In genomic region chr22:29344137-29344536, GRCh38 we compare ENCODE assay signal across 10 cellular contexts. TPM values are rescaled to one million over a fixed set of nuclear protein-coding genes. Genes with fewer than 3 reads are reported as not detected.
DNase-seq lines count a peak whose midpoint lies in the region; TF ChIP-seq lines count a peak whose summit lies in the region.
"Had no signal": no experiment of that assay in that cellular context is flagged by ENCODE, and none has a peak within 500 bp of the region (broad histone marks: within the 10 kb centered on the region; RNA-seq: fewer than 3 reads in every experiment).

No MANE protein-coding gene starts in this region.

- no peak for DNase-seq in activated CD4-positive, alpha-beta memory T cell treated with anti-CD3 and anti-CD28 coated beads, Interleukin-2, amount 10 ng/mL, durations not matched to agents 7 days and 5 days
- no peak for DNase-seq in activated CD4-positive, alpha-beta memory T cell treated with anti-CD3 and anti-CD28 coated beads for 36 hours
- DNase-seq in T1000 (lab: John Stamatoyannopoulos, UW) (peak; percentile 90), right atrium auricular region (ENCODE audit: low spot score) (no peak), ureter (ENCODE audit: low spot score) (peak; percentile 89), NCI-H526 (lab: John Stamatoyannopoulos, UW) (no peak)
- DNase-seq in stimulated activated CD4-positive, alpha-beta T cell treated with anti-CD3 and anti-CD28 coated beads, Interleukin-1b, Interleukin-23, amount 100 ng/mL, for 48 hours = no peak
- DNase-seq in activated CD4-positive, alpha-beta T cell treated with anti-CD3 and anti-CD28 coated beads for 1 hour = no peak
- DNase-seq: AML-193 had no signal

- no peaks in the 10 kb centered on the region for H3K9me3 ChIP-seq in right atrium auricular region
- H3K9me3 ChIP-seq: upper lobe of left lung had no signal

- H3K4me3 ChIP-seq in right atrium auricular region = no peak overlapping the region
- H3K4me3 ChIP-seq: upper lobe of left lung had no signal

- peak overlapping the region; percentile 3 for H3K27ac Mint-ChIP-seq in activated CD4-positive, alpha-beta memory T cell treated with anti-CD3 and anti-CD28 coated beads, Interleukin-2, amount 10 ng/mL, durations not matched to agents 7 days and 5 days
- H3K27ac Mint-ChIP-seq in activated CD4-positive, alpha-beta memory T cell treated with anti-CD3 and anti-CD28 coated beads for 36 hours = no peak overlapping the region

- peaks cover 0 to 27% of the 10 kb centered on the region in 2 donors for H3K4me1 ChIP-seq in right atrium auricular region

- no peaks in the 10 kb centered on the region for H3K9me3 Mint-ChIP-seq in activated CD4-positive, alpha-beta memory T cell treated with anti-CD3 and anti-CD28 coated beads, Interleukin-2, amount 10 ng/mL, durations not matched to agents 7 days and 5 days
- no peaks in the 10 kb centered on the region for H3K9me3 Mint-ChIP-seq in activated CD4-positive, alpha-beta memory T cell treated with anti-CD3 and anti-CD28 coated beads for 36 hours

- H3K27me3 Mint-ChIP-seq in activated CD4-positive, alpha-beta memory T cell treated with anti-CD3 and anti-CD28 coated beads, Interleukin-2, amount 10 ng/mL, durations not matched to agents 7 days and 5 days = no peaks in the 10 kb centered on the region
- no peaks in the 10 kb centered on the region for H3K27me3 Mint-ChIP-seq in activated CD4-positive, alpha-beta memory T cell treated with anti-CD3 and anti-CD28 coated beads for 36 hours

- H3K27me3 ChIP-seq in right atrium auricular region = no peaks in the 10 kb centered on the region
- H3K27me3 ChIP-seq: upper lobe of left lung had no signal

- TF ChIP-seq CTCF in right atrium auricular region (IDR thresholded peaks at IDR 0.05) = no peak

- CTCF ChIA-PET in activated CD4-positive, alpha-beta memory T cell treated with anti-CD3 and anti-CD28 coated beads, Interleukin-2, amount 10 ng/mL, durations not matched to agents 7 days and 5 days (lab: Charles Lee) = no interaction called here
- CTCF ChIA-PET in activated CD4-positive, alpha-beta memory T cell treated with anti-CD3 and anti-CD28 coated beads for 36 hours (lab: Charles Lee) = no interaction called here

- peak overlapping the region; percentile 52 to 61 for H3K27ac ChIP-seq in right atrium auricular region
- H3K27ac ChIP-seq: upper lobe of left lung had no signal

- POLR2A ChIA-PET in activated CD4-positive, alpha-beta memory T cell treated with anti-CD3 and anti-CD28 coated beads, Interleukin-2, amount 10 ng/mL, durations not matched to agents 7 days and 5 days (lab: Charles Lee) = no interaction called here
- POLR2A ChIA-PET in activated CD4-positive, alpha-beta memory T cell treated with anti-CD3 and anti-CD28 coated beads for 36 hours (lab: Charles Lee) = no interaction called here

- no peak overlapping the region for H3K4me3 Mint-ChIP-seq in activated CD4-positive, alpha-beta memory T cell treated with anti-CD3 and anti-CD28 coated beads, Interleukin-2, amount 10 ng/mL, durations not matched to agents 7 days and 5 days
- no peak overlapping the region for H3K4me3 Mint-ChIP-seq in activated CD4-positive, alpha-beta memory T cell treated with anti-CD3 and anti-CD28 coated beads for 36 hours

- intact Hi-C loops in activated CD4-positive, alpha-beta memory T cell treated with anti-CD3 and anti-CD28 coated beads for 36 hours (cut with micrococcal nuclease) = no loop called here

- peaks cover 61% of the 10 kb centered on the region for H3K36me3 Mint-ChIP-seq in activated CD4-positive, alpha-beta memory T cell treated with anti-CD3 and anti-CD28 coated beads, Interleukin-2, amount 10 ng/mL, durations not matched to agents 7 days and 5 days (ENCODE audit: low read depth)
- peaks cover 46% of the 10 kb centered on the region for H3K36me3 Mint-ChIP-seq in activated CD4-positive, alpha-beta memory T cell treated with anti-CD3 and anti-CD28 coated beads for 36 hours

- peaks cover 63% of the 10 kb centered on the region for H3K36me3 ChIP-seq in right atrium auricular region

- H3K4me1 Mint-ChIP-seq in activated CD4-positive, alpha-beta memory T cell treated with anti-CD3 and anti-CD28 coated beads, Interleukin-2, amount 10 ng/mL, durations not matched to agents 7 days and 5 days = peaks cover 2% of the 10 kb centered on the region
- no peaks in the 10 kb centered on the region for H3K4me1 Mint-ChIP-seq in activated CD4-positive, alpha-beta memory T cell treated with anti-CD3 and anti-CD28 coated beads for 36 hours (ENCODE audit: low read depth)

RNA-seq across cellular contexts. Expression of gene RASL10A, which starts 28.6 kb away (rescaled TPM):
- total RNA-seq in activated CD4-positive, alpha-beta memory T cell treated with anti-CD3 and anti-CD28 coated beads, Interleukin-2, amount 10 ng/mL, durations not matched to agents 7 days and 5 days = under 1 TPM; 0.38 to 0.78 TPM
- under 1 TPM in 1 of 2 experiments, not detected in 1; 0.62 TPM for total RNA-seq in activated CD4-positive, alpha-beta memory T cell treated with anti-CD3 and anti-CD28 coated beads for 36 hours
- 1 to 10 TPM; 1.1 to 1.8 TPM for total RNA-seq in right atrium auricular region
- total RNA-seq in ureter = 5.3 TPM

RNA-seq across cellular contexts. Expression of gene GAS2L1, which starts 37.7 kb away (rescaled TPM):
- total RNA-seq in activated CD4-positive, alpha-beta memory T cell treated with anti-CD3 and anti-CD28 coated beads, Interleukin-2, amount 10 ng/mL, durations not matched to agents 7 days and 5 days = 10 to 100 TPM; 22.5 to 23.4 TPM
- total RNA-seq in activated CD4-positive, alpha-beta memory T cell treated with anti-CD3 and anti-CD28 coated beads for 36 hours = 1 to 10 TPM; 1.3 to 1.4 TPM
- total RNA-seq in right atrium auricular region (10 to 100 TPM; 19.4 to 28.0 TPM), ureter (15.6 TPM)

RNA-seq across cellular contexts. Expression of gene AP1B1, which starts 44.2 kb away (rescaled TPM):
- total RNA-seq in activated CD4-positive, alpha-beta memory T cell treated with anti-CD3 and anti-CD28 coated beads, Interleukin-2, amount 10 ng/mL, durations not matched to agents 7 days and 5 days = 10 to 100 TPM; 70.2 to 71.4 TPM
- 10 to 100 TPM; 59.9 to 65.2 TPM for total RNA-seq in activated CD4-positive, alpha-beta memory T cell treated with anti-CD3 and anti-CD28 coated beads for 36 hours
- total RNA-seq in right atrium auricular region (10 to 100 TPM; 31.4 to 46.2 TPM), ureter (173 TPM)

Comparison
In these comparisons a context has a peak if more than half of its experiments do, and no peak if none do; other contexts are left out.
1. DNase-seq: peak in T1000 (single experiment) and ureter (single experiment); none in activated CD4-positive, alpha-beta memory T cell treated with anti-CD3 and anti-CD28 coated beads, Interleukin-2, amount 10 ng/mL, durations not matched to agents 7 days and 5 days (single experiment), activated CD4-positive, alpha-beta memory T cell treated with anti-CD3 and anti-CD28 coated beads for 36 hours (single experiment), right atrium auricular region (single experiment), NCI-H526 (0 of 2), stimulated activated CD4-positive, alpha-beta T cell treated with anti-CD3 and anti-CD28 coated beads, Interleukin-1b, Interleukin-23, amount 100 ng/mL, for 48 hours (single experiment) and activated CD4-positive, alpha-beta T cell treated with anti-CD3 and anti-CD28 coated beads for 1 hour (single experiment).